9 cellular contexts compared by ENCODE assay signal in genomic region chr16:57060323-57061083, GRCh38. TPM values are rescaled to one million over a fixed set of nuclear protein-coding genes. Genes with fewer than 3 reads are reported as not detected.
DNase-seq lines count a peak whose midpoint lies in the region; ATAC-seq, FAIRE-seq and TF ChIP-seq lines count a peak whose summit lies in the region.
"Had no signal": no experiment of that assay in that cellular context is flagged by ENCODE, and none has a peak within 500 bp of the region (broad histone marks: within the 10 kb centered on the region; RNA-seq: fewer than 3 reads in every experiment).

No MANE protein-coding gene starts in this region.

- peak overlapping the region in 2 of 3 donors; percentile 52 to 72 for H3K4me3 ChIP-seq in skeletal muscle tissue (ENCODE audit: low read length in 3 of 3)
- no peak overlapping the region for H3K4me3 ChIP-seq in lower leg skin (ENCODE audit: low read depth, poor library complexity, severe bottlenecking)

- WGBS in lower leg skin, 2 donors: 63 to 72% methylated on average over 9 of the region's 9 CpGs

- H3K9me3 Mint-ChIP-seq in activated T-helper 1 cell treated with anti-CD3 and anti-CD28 coated beads, Interleukin-12 subunit alpha, Interleukin-12 subunit beta, Interleukin-2, Interleukin-4 antibody, amounts not matched to agents 30 ng/mL and 10 ng/mL and 1 ng/mL, durations not matched to agents 14 hours and 24 hours and 36 hours: no peaks in the 10 kb centered on the region

- peak; percentile 68 for FAIRE-seq in GM12891 (lab: Jason Lieb, UNC)
- FAIRE-seq: colon had no signal

- H3K9me3 ChIP-seq in skeletal muscle tissue (ENCODE audit: control insufficient read depth in 3 of 3, low read length in 3 of 3): no peaks in the 10 kb centered on the region

- H3K4me1 Mint-ChIP-seq in activated T-helper 1 cell treated with anti-CD3 and anti-CD28 coated beads, Interleukin-12 subunit alpha, Interleukin-12 subunit beta, Interleukin-2, Interleukin-4 antibody, amounts not matched to agents 30 ng/mL and 10 ng/mL and 1 ng/mL, durations not matched to agents 14 hours and 24 hours and 36 hours (ENCODE audit: low read depth): no peaks in the 10 kb centered on the region

- intact Hi-C loops in activated T-helper 1 cell treated with anti-CD3 and anti-CD28 coated beads, Interleukin-12 subunit alpha, Interleukin-12 subunit beta, Interleukin-2, Interleukin-4 antibody, amounts not matched to agents 30 ng/mL and 10 ng/mL and 1 ng/mL, durations not matched to agents 14 hours and 24 hours and 36 hours (cut with micrococcal nuclease): no loop called here
- intact Hi-C loops in left ventricle myocardium superior (cut with micrococcal nuclease) (no loop called here), lower leg skin (cut with DNase I; ENCODE audit: low total_unique reads) (no loop called here)

- peak in 1 of 3 donors; percentile 14 for TF ChIP-seq CTCF in lower leg skin (IDR thresholded peaks at IDR 0.05)

- peak overlapping the region; percentile 88 for H3K27ac ChIP-seq in skeletal muscle tissue (ENCODE audit: low read depth, low read length)

- ATAC-seq in left ventricle myocardium superior (peak; percentile 16), GM18498 (IDR thresholded peaks at IDR 0.05; ENCODE audit: unreplicated experiment) (no peak), GM21390 (IDR thresholded peaks at IDR 0.05; ENCODE audit: unreplicated experiment) (no peak)

- no peaks in the 10 kb centered on the region for H3K27me3 Mint-ChIP-seq in activated T-helper 1 cell treated with anti-CD3 and anti-CD28 coated beads, Interleukin-12 subunit alpha, Interleukin-12 subunit beta, Interleukin-2, Interleukin-4 antibody, amounts not matched to agents 30 ng/mL and 10 ng/mL and 1 ng/mL, durations not matched to agents 14 hours and 24 hours and 36 hours (ENCODE audit: insufficient read depth)

- peaks cover 45% of the 10 kb centered on the region for H3K36me3 Mint-ChIP-seq in activated T-helper 1 cell treated with anti-CD3 and anti-CD28 coated beads, Interleukin-12 subunit alpha, Interleukin-12 subunit beta, Interleukin-2, Interleukin-4 antibody, amounts not matched to agents 30 ng/mL and 10 ng/mL and 1 ng/mL, durations not matched to agents 14 hours and 24 hours and 36 hours (ENCODE audit: low read depth)

- peak overlapping the region; percentile 42 for H3K27ac Mint-ChIP-seq in activated T-helper 1 cell treated with anti-CD3 and anti-CD28 coated beads, Interleukin-12 subunit alpha, Interleukin-12 subunit beta, Interleukin-2, Interleukin-4 antibody, amounts not matched to agents 30 ng/mL and 10 ng/mL and 1 ng/mL, durations not matched to agents 14 hours and 24 hours and 36 hours

- H3K4me1 ChIP-seq in skeletal muscle tissue (ENCODE audit: control insufficient read depth in 3 of 3, insufficient read depth in 3 of 3, low read length in 3 of 3): peaks cover 8 to 24% (median 22%) of the 10 kb centered on the region in 3 donors

- DNase-seq in GM12891 (ENCODE audit: insufficient read length, low spot score) (no peak), left ventricle myocardium superior (no peak), lower leg skin (ENCODE audit: low spot score in 2 of 2) (no peak), NCI-H82 treated with DMSO at 0.1 percent for 48 hours (lab: John Stamatoyannopoulos, UW; ENCODE audit: unreplicated experiment) (no peak)
- no peak for DNase-seq in activated T-helper 1 cell treated with anti-CD3 and anti-CD28 coated beads, Interleukin-12 subunit alpha, Interleukin-12 subunit beta, Interleukin-2, Interleukin-4 antibody, amounts not matched to agents 30 ng/mL and 10 ng/mL and 1 ng/mL, durations not matched to agents 14 hours and 24 hours and 36 hours (ENCODE audit: low spot score)

- TF ChIP-seq POLR2A in GM12891 (IDR thresholded peaks at IDR 0.05; ENCODE audit: low read depth, low read length) (no peak), lower leg skin (IDR thresholded peaks at IDR 0.05) (no peak)

- no peaks in the 10 kb centered on the region for H3K27me3 ChIP-seq in skeletal muscle tissue (ENCODE audit: control insufficient read depth in 3 of 3, insufficient read depth in 3 of 3, low read length in 3 of 3)

- peak overlapping the region in 2 of 3 donors; percentile 60 to 79 for H3K9ac ChIP-seq in skeletal muscle tissue (ENCODE audit: low read depth in 1 of 3, low read length in 3 of 3)

- H3K36me3 ChIP-seq in skeletal muscle tissue (ENCODE audit: control insufficient read depth in 3 of 3, insufficient read depth in 3 of 3, low read length in 3 of 3): peaks cover 0 to 13% (median 5%) of the 10 kb centered on the region in 3 donors

- H3K4me3 Mint-ChIP-seq in activated T-helper 1 cell treated with anti-CD3 and anti-CD28 coated beads, Interleukin-12 subunit alpha, Interleukin-12 subunit beta, Interleukin-2, Interleukin-4 antibody, amounts not matched to agents 30 ng/mL and 10 ng/mL and 1 ng/mL, durations not matched to agents 14 hours and 24 hours and 36 hours: no peak overlapping the region

TF ChIP-seq in GM12891, 5 proteins besides CTCF, POLR2A, EP300 and RAD21:
- TF ChIP-seq SPI1 (IDR thresholded peaks at IDR 0.05; ENCODE audit: low read depth, low read length) (no peak), TAF1 (IDR thresholded peaks at IDR 0.05; ENCODE audit: low read depth, low read length) (no peak), POLR2AphosphoS5 (IDR thresholded peaks at IDR 0.05; ENCODE audit: low read depth, low read length) (no peak), POU2F2 (IDR thresholded peaks at IDR 0.05; ENCODE audit: low read depth, low read length) (no peak), PAX5 (IDR thresholded peaks at IDR 0.05; ENCODE audit: insufficient read depth, low read length, severe bottlenecking) (no peak)

RNA-seq across cellular contexts. Expression of gene CPNE2, which starts 31.9 kb away (rescaled TPM):
- polyA plus RNA-seq in GM12891 (2012; ENCODE audit: low read depth, missing spikeins): 13.0 TPM
- 3.7 and 4.6 TPM in 2 replicates for total RNA-seq in activated T-helper 1 cell treated with anti-CD3 and anti-CD28 coated beads, Interleukin-12 subunit alpha, Interleukin-12 subunit beta, Interleukin-2, Interleukin-4 antibody, amounts not matched to agents 30 ng/mL and 10 ng/mL and 1 ng/mL, durations not matched to agents 14 hours and 24 hours and 36 hours
- total RNA-seq in left ventricle myocardium superior (11.2 TPM), skeletal muscle tissue (8.9 TPM), lower leg skin (10 to 100 TPM; 12.5 to 18.9 (median 14.9) TPM)
